Comparison of ENCODE assay signal across 1 cellular context in genomic region chr1:21647431-21648373, GRCh38.
TF ChIP-seq lines count a peak whose summit lies in the region.

No MANE protein-coding gene starts in this region.

TF ChIP-seq in SK-N-SH, 30 proteins besides CTCF, POLR2A, EP300 and RAD21 (continued from another document):
- TF ChIP-seq POLR2AphosphoS5 (IDR thresholded peaks at IDR 0.05; ENCODE audit: low read depth, low read length) = no peak
